In genomic region chr12:117042171-117042809, GRCh38 we compare ENCODE assay signal across 15 cellular contexts. TPM values are rescaled to one million over a fixed set of nuclear protein-coding genes. Genes with fewer than 3 reads are reported as not detected.
DNase-seq lines count a peak whose midpoint lies in the region; ATAC-seq, FAIRE-seq and TF ChIP-seq lines count a peak whose summit lies in the region.
"Had no signal": no experiment of that assay in that cellular context is flagged by ENCODE, and none has a peak within 500 bp of the region (broad histone marks: within the 10 kb centered on the region; RNA-seq: fewer than 3 reads in every experiment).

No MANE protein-coding gene starts in this region.

- H3K4me2 ChIP-seq in HepG2 (ENCODE audit: low read depth, low read length), result no peak overlapping the region

- 90% methylated on average over 21 of the region's 21 CpGs for WGBS in HepG2 (ENCODE audit: low lambda C conversion rate)

- no peaks in the 10 kb centered on the region for H4K20me1 ChIP-seq in HepG2 (ENCODE audit: insufficient read depth, low read length)

- ATAC-seq in HepG2 (no peak; the same call in 2 of the 3 replicates), HG02973 (IDR thresholded peaks at IDR 0.05; ENCODE audit: unreplicated experiment) (no peak), HG02571 (IDR thresholded peaks at IDR 0.05; ENCODE audit: unreplicated experiment) (no peak)
- ATAC-seq: psoas muscle had no signal

- intact Hi-C loops in HepG2 (cut with micrococcal nuclease; ENCODE audit: unreplicated experiment), result no loop called here

- DNase-seq in ACHN, result peak; percentile 22
- peak; percentile 32 for DNase-seq in HTR-8/SVneo (ENCODE audit: insufficient read length, low spot score)
- DNase-seq in brain microvascular endothelial cell, result peak; percentile 34
- peak; percentile 45 for DNase-seq in HepG2 (ENCODE audit: low spot score)
- no peak for DNase-seq in activated CD8-positive, alpha-beta memory T cell treated with anti-CD3 and anti-CD28 coated beads, Interleukin-2, amount 50 U/mL, for 48 hours
- no peak for DNase-seq in mesenteric fat pad (ENCODE audit: low spot score)
- DNase-seq: activated CD4-positive, alpha-beta T cell treated with anti-CD3 and anti-CD28 coated beads for 1 hour; activated naive CD4-positive, alpha-beta T cell treated with Interleukin-2 at 50 U/mL for 16 hours; NCI-H1105 treated with DMSO at 0.1 percent for 48 hours; NCI-H526 treated with DMSO at 0.1 percent for 48 hours; psoas muscle had no signal

- no TSS peak for BruUV-seq in HepG2 (replicated peaks; lab: Mats Ljungman, UMichigan)

- in situ Hi-C loops in ACHN (cut with HindIII; ENCODE audit: low pct_ligation_motif_present, low pct_unique_long_range_greater_than_20kb, low sequenced_read_pairs) (no loop called here), brain microvascular endothelial cell (cut with HindIII; ENCODE audit: low pct_ligation_motif_present, low sequenced_read_pairs) (no loop called here), HepG2 (cut with HindIII; ENCODE audit: extremely low pct_ligation_motif_present, low pct_unique_long_range_greater_than_20kb) (no loop called here)

- no peak overlapping the region for H2AFZ ChIP-seq in HepG2 (ENCODE audit: low read length)

- H3K79me2 ChIP-seq in HepG2 (ENCODE audit: insufficient read depth, low read length), result no peaks in the 10 kb centered on the region

- POLR2A ChIA-PET in HepG2 (lab: Yijun Ruan, JAX), result interaction anchor here (0.6 to 1.7 kb wide), 2 partner anchors 16 to 49 kb away, joined by 4 to 8 read pairs; no protein-coding TSS in a partner anchor

- H3K9me3 ChIP-seq in HepG2 (ENCODE audit: low read length), result no peaks in the 10 kb centered on the region
- H3K9me3 ChIP-seq: psoas muscle, SJSA1 had no signal

- CTCF ChIA-PET in HepG2 (lab: Yijun Ruan, JAX; ENCODE audit: low intra/inter-chr PET ratio, low total read pairs), result no interaction called here

- H3K27ac ChIP-seq in brain microvascular endothelial cell, result no peak overlapping the region
- no peak overlapping the region for H3K27ac ChIP-seq in HepG2 (ENCODE audit: extremely low read length, insufficient read depth, low read length)
- H3K27ac ChIP-seq: psoas muscle, SJSA1 had no signal

- peaks cover 60% of the 10 kb centered on the region for H3K4me1 ChIP-seq in HepG2 (ENCODE audit: insufficient read depth, low read length)
- H3K4me1 ChIP-seq: psoas muscle had no signal

- no peak overlapping the region for H3K4me3 ChIP-seq in brain microvascular endothelial cell (ENCODE audit: low read depth, low read length)
- H3K4me3 ChIP-seq in HepG2 (replicated peaks in 1 of 3; ENCODE audit: insufficient read depth in 1 of 3, low read depth in 2 of 3, low read length in 3 of 3), result no peak overlapping the region
- H3K4me3 ChIP-seq: psoas muscle, SJSA1 had no signal

- no peak for FAIRE-seq in HTR-8/SVneo (lab: Jason Lieb, UNC)
- FAIRE-seq in HepG2 (lab: Jason Lieb, UNC), result no peak

- H3K36me3 ChIP-seq in brain microvascular endothelial cell (replicated peaks) (no peaks in the 10 kb centered on the region), HepG2 (replicated peaks in 1 of 2; ENCODE audit: control insufficient read depth in 1 of 2, insufficient read depth in 2 of 2, low read length in 2 of 2) (peaks cover 4 to 11% of the 10 kb centered on the region in 2 experiments; a peak in 4 of 5 replicates)
- H3K36me3 ChIP-seq: SJSA1 had no signal

- TF ChIP-seq EP300 in HepG2 (IDR thresholded peaks at IDR 0.05; ENCODE audit: low read depth in 2 of 2, low read length in 2 of 2), result 0 out of 4 replicates have a peak, but pooled peaks of 1 of the 2 experiments have one; percentile 21
- no peak for TF ChIP-seq EP300 in HepG2 (CRISPR knock-in tag; IDR thresholded peaks at IDR 0.05; ENCODE audit: borderline replicate concordance)

- TF ChIP-seq RAD21 in HepG2 (CRISPR knock-in tag; IDR thresholded peaks at IDR 0.05), result no peak

- no peak for TF ChIP-seq CTCF in brain microvascular endothelial cell (IDR thresholded peaks at IDR 0.05; ENCODE audit: low read depth, low read length, missing control alignments)
- no peak for TF ChIP-seq CTCF in HepG2 (CRISPR knock-in tag; IDR thresholded peaks at IDR 0.05)

- H3K9ac ChIP-seq in HepG2 (ENCODE audit: insufficient read depth, low read depth, low read length), result no peak overlapping the region; the same call in 1 of the 2 replicates

- TF ChIP-seq POLR2A in HepG2 (IDR thresholded peaks at IDR 0.05; ENCODE audit: insufficient read depth in 1 of 2, low read depth in 2 of 2, low read length in 2 of 2), result no peak

- H3K27me3 ChIP-seq in brain microvascular endothelial cell (replicated peaks) (peaks cover 8% of the 10 kb centered on the region), HepG2 (ENCODE audit: control insufficient read depth in 1 of 2, insufficient read depth in 2 of 2, low read length in 2 of 2) (no peaks in the 10 kb centered on the region)
- H3K27me3 ChIP-seq: SJSA1 had no signal

TF ChIP-seq in HepG2, 621 proteins besides CTCF, POLR2A, EP300 and RAD21 (continues in another document):
- TF ChIP-seq PRDM4 (CRISPR knock-in tag; IDR thresholded peaks at IDR 0.05; ENCODE audit: borderline replicate concordance) (no peak), ZFP91 (CRISPR knock-in tag; IDR thresholded peaks at IDR 0.05; ENCODE audit: borderline replicate concordance) (peak; percentile 47; the same call in 1 of the 2 replicates)
- TF ChIP-seq, protein P1, sequence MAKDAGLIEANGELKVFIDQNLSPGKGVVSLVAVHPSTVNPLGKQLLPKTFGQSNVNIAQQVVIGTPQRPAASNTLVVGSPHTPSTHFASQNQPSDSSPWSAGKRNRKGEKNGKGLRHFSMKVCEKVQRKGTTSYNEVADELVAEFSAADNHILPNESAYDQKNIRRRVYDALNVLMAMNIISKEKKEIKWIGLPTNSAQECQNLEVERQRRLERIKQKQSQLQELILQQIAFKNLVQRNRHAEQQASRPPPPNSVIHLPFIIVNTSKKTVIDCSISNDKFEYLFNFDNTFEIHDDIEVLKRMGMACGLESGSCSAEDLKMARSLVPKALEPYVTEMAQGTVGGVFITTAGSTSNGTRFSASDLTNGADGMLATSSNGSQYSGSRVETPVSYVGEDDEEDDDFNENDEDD (CRISPR knock-in tag; IDR thresholded peaks at IDR 0.05; ENCODE audit: borderline replicate concordance), result no peak

RNA-seq across cellular contexts. Expression of gene TESC, which starts 56.9 kb away (rescaled TPM):
- total RNA-seq in HepG2 (2016; rRNA removed; fragmentation: Illumina TruSeq; extraction: Trizol), result 90.4 and 95.7 TPM in 2 replicates
- 47.9 and 55.6 TPM in 2 replicates for total RNA-seq in HepG2 (2016; cell fraction: cytosol; rRNA removed; fragmentation: Illumina TruSeq; extraction: Trizol; ENCODE audit: low read depth)
- 94.6 and 101 TPM in 2 replicates for total RNA-seq in HepG2 (2016; cell fraction: insoluble cytoplasmic fraction; rRNA removed; fragmentation: Illumina TruSeq; extraction: Trizol)
- total RNA-seq in HepG2 (2016; cell fraction: membrane; rRNA removed; fragmentation: Illumina TruSeq; extraction: Trizol), result 73.3 and 75.8 TPM in 2 replicates
- total RNA-seq in HepG2 (2016; cell fraction: nucleus; rRNA removed; fragmentation: Illumina TruSeq; extraction: Trizol), result 42.8 and 54.2 TPM in 2 replicates
- 181 and 193 TPM in 2 replicates for polyA plus RNA-seq in HepG2 (2011; rRNA removed)
- polyA plus RNA-seq in HepG2 (2011; cell fraction: cytosol; rRNA removed), result 178 and 242 TPM in 2 replicates
- 194 and 196 TPM in 2 replicates for polyA plus RNA-seq in HepG2 (2011; cell fraction: nucleus; rRNA removed)
- polyA plus RNA-seq in HepG2 (2012), result 45.0 and 55.8 TPM in 2 replicates
- 46.7 and 59.9 TPM in 2 replicates for polyA plus RNA-seq in HepG2 (2016; cell fraction: cytosol; fragmentation: Illumina TruSeq; extraction: Trizol; ENCODE audit: low read depth)
- polyA plus RNA-seq in HepG2 (2016; cell fraction: insoluble cytoplasmic fraction; fragmentation: Illumina TruSeq; extraction: Trizol; ENCODE audit: low read depth), result 103 and 109 TPM in 2 replicates
- polyA plus RNA-seq in HepG2 (2016; cell fraction: membrane; fragmentation: Illumina TruSeq; extraction: Trizol; ENCODE audit: low read depth), result 69.1 and 76.1 TPM in 2 replicates
- 80.6 and 84.9 TPM in 2 replicates for polyA plus RNA-seq in HepG2 (2016; cell fraction: nucleus; fragmentation: Illumina TruSeq; extraction: Trizol; ENCODE audit: insufficient read depth, low read depth)
- 8.2 and 120 TPM in 2 replicates for polyA minus RNA-seq in HepG2 (2011; rRNA and poly(A)+ RNA removed; ENCODE audit: low replicate concordance)
- polyA minus RNA-seq in HepG2 (2011; cell fraction: cytosol; rRNA and poly(A)+ RNA removed), result 28.3 and 29.5 TPM in 2 replicates
- 89.0 and 92.2 TPM in 2 replicates for polyA minus RNA-seq in HepG2 (2011; cell fraction: nucleus; rRNA and poly(A)+ RNA removed)
- 3.8 TPM for total RNA-seq in mesenteric fat pad
- total RNA-seq: chondrocyte, SJSA1 had no signal

Comparison
In these comparisons a context has a peak if more than half of its experiments do, and no peak if none do; other contexts are left out.
1. DNase-seq: peak in ACHN (single experiment), HTR-8/SVneo (single experiment), brain microvascular endothelial cell (single experiment) and HepG2 (single experiment); none in activated CD8-positive, alpha-beta memory T cell treated with anti-CD3 and anti-CD28 coated beads, Interleukin-2, amount 50 U/mL, for 48 hours (single experiment) and mesenteric fat pad (single experiment).